ENCODE assay signal across 1 cellular context in the genomic region with DNA sequence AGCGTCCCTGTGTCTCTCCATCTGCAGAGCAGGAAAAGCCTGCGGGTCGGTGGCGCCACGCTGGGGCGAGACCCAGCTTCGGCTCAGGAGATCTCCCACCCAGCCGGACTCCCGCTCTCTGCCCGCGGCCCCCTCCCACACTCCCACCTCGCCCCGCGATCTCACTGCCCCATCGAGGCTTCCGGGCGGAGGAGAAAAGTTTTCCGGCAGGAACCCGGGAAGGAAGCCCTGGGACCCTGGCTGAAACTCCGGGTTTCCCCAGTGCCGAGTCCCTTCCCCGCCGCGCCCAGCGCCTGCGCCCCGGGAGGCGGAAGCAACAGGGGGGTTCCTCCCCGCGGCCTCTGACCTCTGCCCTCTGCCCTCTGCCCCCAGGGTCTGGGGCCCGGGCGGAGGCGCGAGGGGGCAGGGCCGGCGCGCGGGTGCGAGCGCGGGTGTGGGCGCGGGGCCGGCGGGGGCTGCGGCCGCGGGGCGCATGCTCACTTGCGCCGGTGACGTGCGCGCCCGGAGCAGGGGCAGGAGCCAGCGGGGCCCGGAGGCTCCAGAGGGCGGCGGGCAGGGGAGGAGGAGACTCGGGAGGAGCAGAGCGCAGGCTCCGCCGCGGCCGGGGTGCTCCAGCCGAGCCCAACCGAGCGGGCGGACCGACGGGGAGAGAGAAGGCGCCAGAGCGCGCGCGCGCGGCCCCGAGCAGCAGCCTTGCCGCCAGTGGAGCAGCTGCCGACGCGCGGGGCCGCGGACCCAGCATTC.
A peak's percentile ranks its signal among the peaks of the same experiment; 100 is the strongest.
TF ChIP-seq lines count a peak whose summit lies in the region.

TSS of gene ATP11A (plus strand) at position 541 of the 744 bp plus-strand sequence. CDS start 379 bp downstream, outside the sequence.

TF ChIP-seq in K562, 482 proteins besides CTCF, POLR2A, EP300 and RAD21 (continued from another document and continues in another):
- TF ChIP-seq ZBTB40 (IDR thresholded peaks at IDR 0.05) (peak; percentile 39; the same call in 1 of the 2 replicates), ZBTB40 (CRISPR knock-in tag; IDR thresholded peaks at IDR 0.05) (no peak), ZNF764 (CRISPR knock-in tag; IDR thresholded peaks at IDR 0.05; ENCODE audit: low read depth) (no peak), SIRT6 (IDR thresholded peaks at IDR 0.05; ENCODE audit: low read depth, low read length) (no peak), SREBF2 (CRISPR knock-in tag; IDR thresholded peaks at IDR 0.05) (no peak), ZNF239 (CRISPR knock-in tag; IDR thresholded peaks at IDR 0.05) (no peak), NFYB (IDR thresholded peaks at IDR 0.05; ENCODE audit: extremely low read depth, insufficient read length) (no peak), GATAD2B (IDR thresholded peaks at IDR 0.05; ENCODE audit: borderline replicate concordance) (peak; percentile 66; the same call in 1 of the 2 replicates), MAFG (tag; conservative IDR thresholded peaks at IDR 0.05) (no peak), RB1 (IDR thresholded peaks at IDR 0.05; ENCODE audit: low read depth) (peak; percentile 59; the same call in 1 of the 2 replicates), SP2 (IDR thresholded peaks at IDR 0.05; ENCODE audit: extremely low read depth, low read depth, low read length, poor library complexity, severe bottlenecking) (no peak), MYC (IDR thresholded peaks at IDR 0.05; ENCODE audit: low read depth, low read length) (peak; percentile 17; the same call in 1 of the 2 replicates), MYC (CRISPR knock-in tag; IDR thresholded peaks at IDR 0.05; ENCODE audit: borderline replicate concordance, low read depth) (no peak), ZFX (CRISPR knock-in tag; IDR thresholded peaks at IDR 0.05) (0 out of 2 replicates have a peak, but pooled peaks have one; percentile 26), ZNF23 (CRISPR knock-in tag; IDR thresholded peaks at IDR 0.05) (no peak), RAD51 (IDR thresholded peaks at IDR 0.05; ENCODE audit: borderline replicate concordance, low read depth) (no peak), VEZF1 (CRISPR knock-in tag; IDR thresholded peaks at IDR 0.05) (peak; percentile 99), ZFP91 (CRISPR knock-in tag; IDR thresholded peaks at IDR 0.05) (no peak), NR2C2 (CRISPR knock-in tag; IDR thresholded peaks at IDR 0.05) (peak; percentile 98), NR2C2 (tag; IDR thresholded peaks at IDR 0.05) (peak; percentile 100), ZC3H4 (CRISPR knock-in tag; IDR thresholded peaks at IDR 0.05; ENCODE audit: borderline replicate concordance) (no peak), RCOR1 (IDR thresholded peaks at IDR 0.05; ENCODE audit: borderline replicate concordance in 1 of 2, low read depth in 2 of 2, low read length in 2 of 2) (0 out of 4 replicates have a peak, but pooled peaks of 1 of the 2 experiments have one; percentile 29), E2F6 (IDR thresholded peaks at IDR 0.05; ENCODE audit: borderline replicate concordance in 1 of 2, extremely low read depth in 1 of 2, insufficient read depth in 1 of 2, insufficient read length in 1 of 2, low read depth in 1 of 2, low read length in 1 of 2, poor library complexity in 1 of 2, severe bottlenecking in 1 of 2) (peak; percentile 27 to 76), ZFPM2 (CRISPR knock-in tag; IDR thresholded peaks at IDR 0.05) (no peak), RBM34 (IDR thresholded peaks at IDR 0.05; ENCODE audit: borderline replicate concordance, insufficient read depth, low read length) (peak; percentile 98; the same call in 1 of the 2 replicates), FOS (IDR thresholded peaks at IDR 0.05; ENCODE audit: extremely low read depth, insufficient read length) (no peak), STAT5B (CRISPR knock-in tag; IDR thresholded peaks at IDR 0.05) (no peak), XRCC3 (IDR thresholded peaks at IDR 0.05) (no peak), EZH2 (IDR thresholded peaks at IDR 0.05; ENCODE audit: borderline replicate concordance, low read depth, low read length) (no peak)
- TF ChIP-seq, protein P1, sequence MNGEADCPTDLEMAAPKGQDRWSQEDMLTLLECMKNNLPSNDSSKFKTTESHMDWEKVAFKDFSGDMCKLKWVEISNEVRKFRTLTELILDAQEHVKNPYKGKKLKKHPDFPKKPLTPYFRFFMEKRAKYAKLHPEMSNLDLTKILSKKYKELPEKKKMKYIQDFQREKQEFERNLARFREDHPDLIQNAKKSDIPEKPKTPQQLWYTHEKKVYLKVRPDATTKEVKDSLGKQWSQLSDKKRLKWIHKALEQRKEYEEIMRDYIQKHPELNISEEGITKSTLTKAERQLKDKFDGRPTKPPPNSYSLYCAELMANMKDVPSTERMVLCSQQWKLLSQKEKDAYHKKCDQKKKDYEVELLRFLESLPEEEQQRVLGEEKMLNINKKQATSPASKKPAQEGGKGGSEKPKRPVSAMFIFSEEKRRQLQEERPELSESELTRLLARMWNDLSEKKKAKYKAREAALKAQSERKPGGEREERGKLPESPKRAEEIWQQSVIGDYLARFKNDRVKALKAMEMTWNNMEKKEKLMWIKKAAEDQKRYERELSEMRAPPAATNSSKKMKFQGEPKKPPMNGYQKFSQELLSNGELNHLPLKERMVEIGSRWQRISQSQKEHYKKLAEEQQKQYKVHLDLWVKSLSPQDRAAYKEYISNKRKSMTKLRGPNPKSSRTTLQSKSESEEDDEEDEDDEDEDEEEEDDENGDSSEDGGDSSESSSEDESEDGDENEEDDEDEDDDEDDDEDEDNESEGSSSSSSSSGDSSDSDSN (IDR thresholded peaks at IDR 0.05; ENCODE audit: borderline replicate concordance in 1 of 2, low read depth in 2 of 2, low read length in 2 of 2), result peak; percentile 80 to 83; a peak in 2 of 4 replicates
